ENCODE assay signal across 27 cellular contexts in the genomic region with DNA sequence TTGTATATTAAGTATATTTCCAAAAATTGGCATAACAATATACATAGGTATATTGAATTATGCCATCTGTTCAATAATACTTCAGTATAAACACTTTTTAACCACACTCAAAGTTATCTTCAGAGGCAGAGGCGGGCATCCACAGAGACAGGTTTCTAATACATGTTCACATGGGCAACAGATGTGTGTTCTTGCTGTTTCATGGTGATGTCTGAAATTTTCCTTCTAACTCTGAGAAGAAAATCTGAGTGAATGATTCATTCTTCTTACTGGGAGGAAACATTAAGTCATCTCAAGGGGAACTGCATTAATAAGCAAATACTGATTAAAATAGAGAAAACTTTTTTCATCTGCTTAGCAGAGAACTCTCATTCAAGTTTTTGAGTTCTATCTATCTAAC.
A peak's percentile ranks its signal among the peaks of the same experiment; 100 is the strongest.
DNase-seq lines count a peak whose midpoint lies in the region; ATAC-seq and TF ChIP-seq lines count a peak whose summit lies in the region.
"Had no signal": no experiment of that assay in that cellular context is flagged by ENCODE, and none has a peak within 500 bp of the region (broad histone marks: within the 10 kb centered on the region; RNA-seq: fewer than 3 reads in every experiment).

No MANE protein-coding gene starts in this region.

- peak; percentile 9 for DNase-seq in AG20443 (ENCODE audit: low spot score)
- DNase-seq in HT1080 (ENCODE audit: low read depth) = peak; percentile 43
- DNase-seq in dedifferentiated amniotic fluid mesenchymal stem cell (ENCODE audit: extremely low spot score) = peak; percentile 45
- DNase-seq in non-pigmented ciliary epithelial cell (ENCODE audit: low read depth) = peak; percentile 40
- no peak for DNase-seq in type B pancreatic cell (ENCODE audit: extremely low spot score, unreplicated experiment)
- DNase-seq in NCI-H524 treated with DMSO at 0.1 percent for 48 hours (lab: John Stamatoyannopoulos, UW) = no peak
- DNase-seq: activated CD4-positive, alpha-beta T cell treated with anti-CD3 and anti-CD28 coated beads for 4 hours; activated naive CD4-positive, alpha-beta T cell treated with anti-CD3 and anti-CD28 coated beads, Interleukin-2, amount 10 ng/mL, durations not matched to agents 7 days and 5 days; CD4-positive, alpha-beta T cell; DMS 273 treated with DMSO at 0.1 percent for 48 hours; effector CD8-positive, alpha-beta T cell; glutamatergic neuron; left lung; midbrain; natural killer cell; NCI-H1092; NCI-H2029; pancreas; PC-3; right cardiac atrium; SHP77 treated with DMSO at 0.1 percent for 48 hours; stimulated activated CD4-positive, alpha-beta T cell treated with anti-CD3 and anti-CD28 coated beads, Interleukin-15, amount 100 ng/mL, for 24 hours; stimulated activated CD8-positive, alpha-beta memory T cell treated with anti-CD3 and anti-CD28 coated beads, Interleukin-4, amount 100 ng/mL, for 48 hours; T-cell; upper lobe of left lung had no signal

- no peaks in the 10 kb centered on the region for H3K27me3 Mint-ChIP-seq in type B pancreatic cell
- H3K27me3 Mint-ChIP-seq: activated naive CD4-positive, alpha-beta T cell treated with anti-CD3 and anti-CD28 coated beads, Interleukin-2, amount 10 ng/mL, durations not matched to agents 7 days and 5 days; CD4-positive, alpha-beta T cell; T-cell had no signal

- no peak overlapping the region for H3K27ac Mint-ChIP-seq in type B pancreatic cell
- H3K27ac Mint-ChIP-seq: activated naive CD4-positive, alpha-beta T cell treated with anti-CD3 and anti-CD28 coated beads, Interleukin-2, amount 10 ng/mL, durations not matched to agents 7 days and 5 days; CD4-positive, alpha-beta T cell; natural killer cell; T-cell had no signal

- no peaks in the 10 kb centered on the region for H3K36me3 Mint-ChIP-seq in type B pancreatic cell
- H3K36me3 Mint-ChIP-seq: activated naive CD4-positive, alpha-beta T cell treated with anti-CD3 and anti-CD28 coated beads, Interleukin-2, amount 10 ng/mL, durations not matched to agents 7 days and 5 days; T-cell had no signal

- no peaks in the 10 kb centered on the region for H3K9me3 Mint-ChIP-seq in type B pancreatic cell

- H3K4me1 Mint-ChIP-seq in type B pancreatic cell (ENCODE audit: unreplicated experiment) = no peaks in the 10 kb centered on the region
- H3K4me1 Mint-ChIP-seq: activated naive CD4-positive, alpha-beta T cell treated with anti-CD3 and anti-CD28 coated beads, Interleukin-2, amount 10 ng/mL, durations not matched to agents 7 days and 5 days; natural killer cell; T-cell had no signal

- no peak for ATAC-seq in GM18870 (IDR thresholded peaks at IDR 0.05; ENCODE audit: unreplicated experiment)
- no peak for ATAC-seq in HG03460 (IDR thresholded peaks at IDR 0.05; ENCODE audit: unreplicated experiment)
- ATAC-seq: left lung, natural killer cell, pancreas, PC-3, right cardiac atrium, T-cell had no signal

- TF ChIP-seq CTCF in type B pancreatic cell (conservative IDR thresholded peaks at IDR 0.05) = no peak

- H3K4me3 Mint-ChIP-seq in type B pancreatic cell = no peak overlapping the region
- H3K4me3 Mint-ChIP-seq: activated naive CD4-positive, alpha-beta T cell treated with anti-CD3 and anti-CD28 coated beads, Interleukin-2, amount 10 ng/mL, durations not matched to agents 7 days and 5 days; CD4-positive, alpha-beta T cell; natural killer cell; T-cell had no signal

Comparison
In these comparisons a context has a peak if more than half of its experiments do, and no peak if none do; other contexts are left out.
1. DNase-seq: peak in AG20443 (single experiment), HT1080 (single experiment), dedifferentiated amniotic fluid mesenchymal stem cell (single experiment) and non-pigmented ciliary epithelial cell (single experiment); none in type B pancreatic cell (single experiment) and NCI-H524 treated with DMSO at 0.1 percent for 48 hours (single experiment).